In genomic region chr10:102327641-102328040, GRCh38 we compare ENCODE assay signal across 20 cellular contexts.
DNase-seq lines count a peak whose midpoint lies in the region; ATAC-seq and TF ChIP-seq lines count a peak whose summit lies in the region.
"Had no signal": no experiment of that assay in that cellular context is flagged by ENCODE, and none has a peak within 500 bp of the region (broad histone marks: within the 10 kb centered on the region; RNA-seq: fewer than 3 reads in every experiment).

No MANE protein-coding gene starts in this region.

- DNase-seq in body of pancreas = no peak
- DNase-seq in mesothelial cell of epicardium (ENCODE audit: low spot score in 2 of 2, unreplicated experiment in 2 of 2) = no peak
- DNase-seq in psoas muscle = no peak
- DNase-seq in stimulated activated naive B cell treated with anti-CD40 and anti-IgM and Interleukin-4, amounts not matched to agents 10 μg/mL and 1 μg/mL and 100 μg/mL, for 72 hours = no peak
- no peak for DNase-seq in putamen (ENCODE audit: low spot score)
- DNase-seq: BE2C; CD4-positive, CD25-positive, alpha-beta regulatory T cell; COR-L47; MV-4-11; NCI-H1105 treated with DMSO at 0.1 percent for 48 hours; NCI-H2081; NCI-H2171 treated with DMSO at 0.1 percent for 48 hours; NCI-H524 treated with DMSO at 0.1 percent for 48 hours; NCI-H82; SIG-M5 had no signal

- peak overlapping the region in 3 of 4 donors; percentile 36 to 62 (median 54) for H3K27ac ChIP-seq in body of pancreas
- peak overlapping the region; percentile 80 for H3K27ac ChIP-seq in psoas muscle
- H3K27ac ChIP-seq: KMS-11 had no signal

- 51 to 66% methylated on average over 2 of the region's 2 CpGs for WGBS in body of pancreas, 2 donors
- 29 to 39% (median 31%) methylated on average over 2 of the region's 2 CpGs for WGBS in psoas muscle, 3 donors

- H3K9me3 ChIP-seq in body of pancreas = no peaks in the 10 kb centered on the region
- H3K9me3 ChIP-seq in psoas muscle = no peaks in the 10 kb centered on the region
- H3K9me3 ChIP-seq: BE2C had no signal

- intact Hi-C loops in body of pancreas (cut with DNase I) = no loop called here
- intact Hi-C loops in psoas muscle (cut with DNase I) = loop anchor here in 1 of 2 donors (5.0 kb wide), 1 partner anchor 40 kb away; no protein-coding TSS in a partner anchor

- TF ChIP-seq CTCF in body of pancreas (IDR thresholded peaks at IDR 0.05) = no peak
- no peak for TF ChIP-seq CTCF in mesothelial cell of epicardium (IDR thresholded peaks at IDR 0.05; ENCODE audit: unreplicated experiment)
- TF ChIP-seq CTCF in psoas muscle (IDR thresholded peaks at IDR 0.05) = no peak

- peak overlapping the region; percentile 30 for H3K27ac Mint-ChIP-seq in mesothelial cell of epicardium
- no peak overlapping the region for H3K27ac Mint-ChIP-seq in stimulated activated naive B cell treated with anti-CD40 and anti-IgM and Interleukin-4, amounts not matched to agents 10 μg/mL and 1 μg/mL and 100 μg/mL, for 72 hours
- H3K27ac Mint-ChIP-seq: CD4-positive, CD25-positive, alpha-beta regulatory T cell had no signal

- H3K27me3 ChIP-seq in body of pancreas = no peaks in the 10 kb centered on the region
- no peaks in the 10 kb centered on the region for H3K27me3 ChIP-seq in psoas muscle (ENCODE audit: insufficient read depth in 3 of 3, low read length in 2 of 3)
- H3K27me3 ChIP-seq: BE2C had no signal

- H3K4me1 ChIP-seq in body of pancreas (peaks cover 26% of the 10 kb centered on the region), psoas muscle (peaks cover 60% of the 10 kb centered on the region)
- H3K4me1 ChIP-seq: BE2C had no signal

- TF ChIP-seq RAD21 in Ishikawa (IDR thresholded peaks at IDR 0.05; ENCODE audit: low read depth) = no peak

- H3K4me3 ChIP-seq in body of pancreas (no peak overlapping the region), psoas muscle (peak overlapping the region; percentile 14)

- H3K4me3 Mint-ChIP-seq in mesothelial cell of epicardium = no peak overlapping the region
- no peak overlapping the region for H3K4me3 Mint-ChIP-seq in stimulated activated naive B cell treated with anti-CD40 and anti-IgM and Interleukin-4, amounts not matched to agents 10 μg/mL and 1 μg/mL and 100 μg/mL, for 72 hours
- H3K4me3 Mint-ChIP-seq: CD4-positive, CD25-positive, alpha-beta regulatory T cell had no signal

- no peaks in the 10 kb centered on the region for H3K9me3 Mint-ChIP-seq in mesothelial cell of epicardium
- no peaks in the 10 kb centered on the region for H3K9me3 Mint-ChIP-seq in stimulated activated naive B cell treated with anti-CD40 and anti-IgM and Interleukin-4, amounts not matched to agents 10 μg/mL and 1 μg/mL and 100 μg/mL, for 72 hours
- H3K9me3 Mint-ChIP-seq: CD4-positive, CD25-positive, alpha-beta regulatory T cell had no signal

- TF ChIP-seq EP300 in Ishikawa (IDR thresholded peaks at IDR 0.05; ENCODE audit: borderline replicate concordance) = no peak

- H3K4me1 Mint-ChIP-seq in mesothelial cell of epicardium = peaks cover 12% of the 10 kb centered on the region
- H3K4me1 Mint-ChIP-seq in stimulated activated naive B cell treated with anti-CD40 and anti-IgM and Interleukin-4, amounts not matched to agents 10 μg/mL and 1 μg/mL and 100 μg/mL, for 72 hours = peaks cover 7 to 33% of the 10 kb centered on the region in 2 donors

- no peaks in the 10 kb centered on the region for H3K27me3 Mint-ChIP-seq in mesothelial cell of epicardium (ENCODE audit: low read depth)
- H3K27me3 Mint-ChIP-seq in stimulated activated naive B cell treated with anti-CD40 and anti-IgM and Interleukin-4, amounts not matched to agents 10 μg/mL and 1 μg/mL and 100 μg/mL, for 72 hours = no peaks in the 10 kb centered on the region
- H3K27me3 Mint-ChIP-seq: CD4-positive, CD25-positive, alpha-beta regulatory T cell had no signal

- ATAC-seq in body of pancreas = peak; percentile 42
- peak; percentile 50 to 54 (median 51) for ATAC-seq in psoas muscle
- no peak for ATAC-seq in stimulated activated naive B cell treated with anti-CD40 and anti-IgM and Interleukin-4, amounts not matched to agents 10 μg/mL and 1 μg/mL and 100 μg/mL, for 72 hours (replicated peaks)
- no peak for ATAC-seq in GM18519 (IDR thresholded peaks at IDR 0.05; ENCODE audit: low FRiP score, unreplicated experiment)
- ATAC-seq in HG03565 (IDR thresholded peaks at IDR 0.05; ENCODE audit: unreplicated experiment) = no peak
- ATAC-seq: Panc1 had no signal

- H3K36me3 Mint-ChIP-seq in mesothelial cell of epicardium = peaks cover 8% of the 10 kb centered on the region
- H3K36me3 Mint-ChIP-seq in stimulated activated naive B cell treated with anti-CD40 and anti-IgM and Interleukin-4, amounts not matched to agents 10 μg/mL and 1 μg/mL and 100 μg/mL, for 72 hours = peaks cover 19% of the 10 kb centered on the region in 2 donors

- no peak for TF ChIP-seq POLR2A in body of pancreas (IDR thresholded peaks at IDR 0.05)

- H3K36me3 ChIP-seq in body of pancreas (replicated peaks in 1 of 2; ENCODE audit: insufficient read depth in 1 of 2, low read depth in 2 of 2) (no peaks in the 10 kb centered on the region), psoas muscle (ENCODE audit: insufficient read depth in 1 of 2, low read depth in 1 of 2) (peaks cover 0 to 3% of the 10 kb centered on the region in 2 donors)
- H3K36me3 ChIP-seq: BE2C had no signal

TF ChIP-seq in Ishikawa, 13 proteins besides CTCF, POLR2A, EP300 and RAD21:
- TF ChIP-seq TEAD4 (IDR thresholded peaks at IDR 0.05) (peak; percentile 36; the same call in 1 of the 2 replicates), NFIC (IDR thresholded peaks at IDR 0.05) (no peak)
TF ChIP-seq in Ishikawa: peak in this region for 1.

Comparison
In these comparisons a context has a peak if more than half of its experiments do, and no peak if none do; other contexts are left out.
1. ATAC-seq: peak in body of pancreas (single experiment) and psoas muscle (4 of 4); none in stimulated activated naive B cell treated with anti-CD40 and anti-IgM and Interleukin-4, amounts not matched to agents 10 μg/mL and 1 μg/mL and 100 μg/mL, for 72 hours (0 of 2), GM18519 (single experiment) and HG03565 (single experiment).